In genomic region chr15:96213896-96214295, GRCh38 we compare ENCODE assay signal across 25 cellular contexts.
"Had no signal": no experiment of that assay in that cellular context is flagged by ENCODE, and none has a peak within 500 bp of the region (broad histone marks: within the 10 kb centered on the region; RNA-seq: fewer than 3 reads in every experiment).

No MANE protein-coding gene starts in this region.

- H3K36me3 ChIP-seq: colonic mucosa, esophagus squamous epithelium, gastrocnemius medialis, heart right ventricle, left ventricle myocardium inferior, lower lobe of right lung had no signal

- H3K27me3 ChIP-seq: colonic mucosa, esophagus squamous epithelium, gastrocnemius medialis, heart right ventricle had no signal

- DNase-seq: colonic mucosa; cortex of kidney; effector CD8-positive, alpha-beta T cell; effector memory CD8-positive, alpha-beta T cell; endodermal cell; erythroblast; esophagus squamous epithelium; foreskin fibroblast; foreskin melanocyte; gastrocnemius medialis; glutamatergic neuron; head of caudate nucleus; heart right ventricle; hippocampal formation; left cardiac atrium; left ventricle myocardium inferior; lower lobe of right lung; mesenchymal stem cell; mucosa of descending colon; naive B cell had no signal

- H3K9me3 ChIP-seq: colonic mucosa, esophagus squamous epithelium, gastrocnemius medialis, lower lobe of right lung, mucosa of descending colon had no signal

- ATAC-seq: effector memory CD8-positive, alpha-beta T cell; esophagus mucosa; gastrocnemius medialis; heart right ventricle; left cardiac atrium; lower lobe of right lung; mucosa of descending colon had no signal

- H3K4me3 ChIP-seq: colonic mucosa, esophagus squamous epithelium, gastrocnemius medialis, heart right ventricle, left ventricle myocardium inferior, lower lobe of right lung, mucosa of descending colon had no signal

- FAIRE-seq: endometrium, islet of Langerhans, keratinocyte had no signal

- H3K27ac ChIP-seq: colonic mucosa, epithelial cell of prostate, esophagus squamous epithelium, gastrocnemius medialis, heart right ventricle, left ventricle myocardium inferior, lower lobe of right lung had no signal

- H3K4me1 ChIP-seq: colonic mucosa, gastrocnemius medialis, heart right ventricle, left ventricle myocardium inferior, lower lobe of right lung had no signal
